ENCODE assay signal across 8 cellular contexts in the genomic region with DNA sequence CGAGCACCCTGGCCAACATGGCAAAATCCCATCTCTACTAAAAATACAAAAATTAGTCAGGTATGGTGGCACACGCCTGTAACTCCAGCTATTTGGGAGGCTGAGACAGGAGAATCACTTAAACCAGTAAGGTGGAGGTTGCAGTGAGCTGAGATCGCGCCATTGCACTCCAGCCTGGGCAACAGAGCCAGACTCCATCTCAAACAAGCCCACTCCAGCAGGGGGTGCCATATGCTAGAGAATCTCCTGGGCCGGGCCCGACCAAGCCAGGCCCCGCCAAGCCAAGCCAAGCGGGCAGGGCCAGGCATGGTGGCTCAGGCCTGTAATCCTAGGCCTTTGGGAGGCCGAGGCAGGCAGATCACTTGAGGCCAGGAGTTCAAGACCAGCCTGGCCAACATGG. TPM values are rescaled to one million over a fixed set of nuclear protein-coding genes. Genes with fewer than 3 reads are reported as not detected.
A peak's percentile ranks its signal among the peaks of the same experiment; 100 is the strongest.
DNase-seq lines count a peak whose midpoint lies in the region; ATAC-seq, FAIRE-seq and TF ChIP-seq lines count a peak whose summit lies in the region.
"Not testable (repeated sequence)": the region's sequence is repeated elsewhere in the genome, so short reads cannot be mapped to it uniquely, and the experiment has no call there.

No MANE protein-coding gene starts in this region.

- not testable (repeated sequence) for H3K4me3 Mint-ChIP-seq in CD4-positive, alpha-beta T cell

- CTCF ChIA-PET in CD4-positive, alpha-beta T cell (lab: Charles Lee), result interaction anchor here (0.8 to 1.0 kb wide), 2 partner anchors 9 to 46 kb away, joined by 3 read pairs; partner anchors contain the start of gene DYNC2I2
- CTCF ChIA-PET in K562 (lab: Yijun Ruan, JAX; ENCODE audit: low intra/inter-chr PET ratio), result not testable (repeated sequence)

- peak; percentile 87 for ATAC-seq in CD4-positive, alpha-beta T cell (ENCODE audit: poor library complexity)
- ATAC-seq in K562, result peak; percentile 90
- ATAC-seq in heart right ventricle, result peak in 7 of 8 donors; percentile 29 to 76 (median 59)
- ATAC-seq in pancreas, result peak in 3 of 4 donors; percentile 65 to 82 (median 79)

- BruUV-seq in K562 (replicated peaks; lab: Mats Ljungman, UMichigan), result not testable (repeated sequence)

- H3K27me3 ChIP-seq in CD4-positive, alpha-beta T cell (ENCODE audit: control insufficient read depth, insufficient read depth, low read length); K562 (ENCODE audit: control insufficient read depth in 2 of 2, insufficient read depth in 2 of 2, low read length in 2 of 2); heart right ventricle; pancreas: not testable (repeated sequence)

- peak; percentile 52 to 77 (median 63) for DNase-seq in CD4-positive, alpha-beta T cell
- DNase-seq in HuH-7 (ENCODE audit: low spot score) (peak; percentile 62), SK-MEL-5 (ENCODE audit: low read depth, low spot score) (peak; percentile 66), K562 (ENCODE audit: extremely low read depth in 1 of 4, low spot score in 3 of 4) (peak in 1 of 4 experiments; percentile 58), heart right ventricle (peak in 1 of 2 donors; percentile 47)
- peak; percentile 40 to 46 (median 42) for DNase-seq in activated CD8-positive, alpha-beta memory T cell treated with anti-CD3 and anti-CD28 coated beads for 48 hours (ENCODE audit: low read depth in 2 of 3, low spot score in 2 of 3)
- DNase-seq in pancreas, result not testable (repeated sequence)
- DNase-seq in stimulated activated CD8-positive, alpha-beta memory T cell treated with anti-CD3 and anti-CD28 coated beads, Interleukin-4, amount 100 ng/mL, for 4 hours (ENCODE audit: low read depth in 2 of 2, low spot score in 1 of 2), result peak; percentile 40 to 57

- peaks cover 24% of the 10 kb centered on the region; the same call in 2 of the 3 replicates for H3K36me3 ChIP-seq in K562 (ENCODE audit: control insufficient read depth, insufficient read depth, low read length)
- H3K36me3 ChIP-seq in heart right ventricle, pancreas: not testable (repeated sequence)

- H3K9ac ChIP-seq in K562 (ENCODE audit: insufficient read depth in 1 of 2, low read depth in 2 of 2, low read length in 2 of 2), result peak overlapping the region in 1 of 2 experiments; percentile 64; a peak in 1 of 4 replicates

- H3K4me1 Mint-ChIP-seq in CD4-positive, alpha-beta T cell (ENCODE audit: low read depth), result not testable (repeated sequence)

- H4K20me1 ChIP-seq in K562 (replicated peaks; ENCODE audit: control insufficient read depth, insufficient read depth, low read length), result not testable (repeated sequence)

- not testable (repeated sequence) for TF ChIP-seq EP300 in K562 (IDR thresholded peaks at IDR 0.05; ENCODE audit: low read length)

- not testable (repeated sequence) for TF ChIP-seq POLR2A in K562 (conservative IDR thresholded peaks at IDR 0.05)

- POLR2A ChIA-PET in CD4-positive, alpha-beta T cell (lab: Charles Lee), result not testable (repeated sequence)
- POLR2A ChIA-PET in K562 (lab: Yijun Ruan, JAX), result interaction anchor here (0.7 to 1.3 kb wide), 4 partner anchors 9 to 212 kb away, joined by 3 to 5 read pairs (median 3); partner anchors contain the start of gene DYNC2I2

- 91% methylated on average over 9 of the region's 9 CpGs for WGBS in K562 (ENCODE audit: insufficient coverage, low coverage, missing lambda C conversion rate)
- 93 to 94% methylated on average over 9 of the region's 9 CpGs for WGBS in heart right ventricle, 2 donors
- WGBS in pancreas, 2 donors, result 91 to 96% methylated on average over 9 of the region's 9 CpGs

- H3K27ac Mint-ChIP-seq in CD4-positive, alpha-beta T cell, result not testable (repeated sequence)

- intact Hi-C loops in CD4-positive, alpha-beta T cell (cut with DNase I, micrococcal nuclease), result loop anchor here (1.0 to 5.0 kb wide), 3 partner anchors 39 to 280 kb away; partner anchors contain the start of gene SET (in 1 of the 2)
- intact Hi-C loops in K562 (cut with micrococcal nuclease), result loop anchor here (5.0 kb wide), 1 partner anchor 54 kb away; the partner anchor contains the start of gene PKN3
- intact Hi-C loops in heart right ventricle (cut with DNase I); pancreas (cut with DNase I): not testable (repeated sequence)

- TF ChIP-seq CTCF in CD4-positive, alpha-beta T cell (IDR thresholded peaks at IDR 0.05), result peak; percentile 46
- TF ChIP-seq CTCF in K562 (IDR thresholded peaks at IDR 0.05 in 2 of 3, conservative IDR thresholded peaks at IDR 0.05 in 1 of 3; ENCODE audit: insufficient read depth in 2 of 3, low read depth in 1 of 3, low read length in 3 of 3) (peak; percentile 39 to 45 (median 42); a peak in 3 of 6 replicates), heart right ventricle (IDR thresholded peaks at IDR 0.05) (peak in 6 of 9 donors; percentile 15 to 52 (median 26))
- TF ChIP-seq CTCF in pancreas (IDR thresholded peaks at IDR 0.05), result not testable (repeated sequence)

- H3K4me3 ChIP-seq in K562, heart right ventricle, pancreas: not testable (repeated sequence)

- H3K27me3 Mint-ChIP-seq in CD4-positive, alpha-beta T cell, result not testable (repeated sequence)

- peak; percentile 39 to 60; a peak in 3 of 4 replicates for TF ChIP-seq RAD21 in K562 (CRISPR knock-in tag; conservative IDR thresholded peaks at IDR 0.05 in 1 of 2, IDR thresholded peaks at IDR 0.05 in 1 of 2)

- FAIRE-seq in K562 (lab: Jason Lieb, UNC); pancreas (lab: Jason Lieb, UNC): not testable (repeated sequence)

- not testable (repeated sequence) for H3K9me1 ChIP-seq in K562 (ENCODE audit: control insufficient read depth, insufficient read depth, low read length)

- H3K36me3 Mint-ChIP-seq in CD4-positive, alpha-beta T cell (ENCODE audit: low read depth), result not testable (repeated sequence)

- H3K27ac ChIP-seq in CD4-positive, alpha-beta T cell (ENCODE audit: low read depth, low read length); K562 (ENCODE audit: extremely low read depth, low read depth, low read length); heart right ventricle; pancreas: not testable (repeated sequence)

- H3K79me2 ChIP-seq in K562 (ENCODE audit: control insufficient read depth, insufficient read depth, low read length), result peaks cover 35% of the 10 kb centered on the region

- H3K9me3 Mint-ChIP-seq in CD4-positive, alpha-beta T cell, result not testable (repeated sequence)

- not testable (repeated sequence) for H2AFZ ChIP-seq in K562 (ENCODE audit: low read depth, low read length)

- not testable (repeated sequence) for H3K4me1 ChIP-seq in K562 (replicated peaks in 1 of 2; ENCODE audit: control insufficient read depth in 2 of 2, insufficient read depth in 2 of 2, low read length in 2 of 2); heart right ventricle; pancreas

- in situ Hi-C loops in SK-MEL-5 (cut with HindIII; ENCODE audit: low pct_unique_long_range_greater_than_20kb, low sequenced_read_pairs), result not testable (repeated sequence)
- in situ Hi-C loops in K562 (cut with MboI), result loop anchor here (5.0 kb wide), 1 partner anchor 69 kb away; no protein-coding TSS in a partner anchor

- H3K4me2 ChIP-seq in K562 (ENCODE audit: insufficient read depth, low read length), result not testable (repeated sequence)

- H3K9me3 ChIP-seq in CD4-positive, alpha-beta T cell (ENCODE audit: control insufficient read depth, low read length); K562 (replicated peaks; ENCODE audit: control insufficient read depth, insufficient read depth, low read depth, low read length); heart right ventricle; pancreas: not testable (repeated sequence)

RNA-seq across cellular contexts. Expression of gene DYNC2I2, which starts 8.4 kb away (rescaled TPM):
- 1 to 10 TPM; 2.2 to 3.2 TPM for total RNA-seq in CD4-positive, alpha-beta T cell
- total RNA-seq in SK-MEL-5 (2014; rRNA removed; shearing (Covaris generic)), result 49.5 and 52.1 TPM in 2 replicates
- 69.5 and 71.2 TPM in 2 replicates for polyA plus RNA-seq in SK-MEL-5 (2015; cell fraction: cytosol; rRNA removed)
- polyA plus RNA-seq in SK-MEL-5 (2015; cell fraction: nucleus; rRNA removed), result 174 and 178 TPM in 2 replicates
- 27.2 and 132 TPM in 2 replicates for total RNA-seq in K562 (2011; cell fraction: chromatin; rRNA removed; ENCODE audit: low replicate concordance)
- total RNA-seq in K562 (2011; cell fraction: nucleolus; rRNA removed), result 174 and 202 TPM in 2 replicates
- total RNA-seq in K562 (2011; cell fraction: nucleoplasm; rRNA removed), result 76.1 and 76.9 TPM in 2 replicates
- total RNA-seq in K562 (2014; rRNA removed), result 249 and 283 TPM in 2 replicates
- total RNA-seq in K562 (2014; rRNA removed; fragmentation: Illumina TruSeq; extraction: Trizol), result 16.0 and 21.6 TPM in 2 replicates
- 69.5 and 71.3 TPM in 2 replicates for total RNA-seq in K562 (2015; rRNA removed; fragmentation: Illumina TruSeq; extraction: Trizol)
- total RNA-seq in K562 (2021), result 131 and 144 TPM in 2 replicates
- polyA plus RNA-seq in K562 (2011; rRNA removed), result 70.0 and 85.8 TPM in 2 replicates
- 110 and 264 TPM in 2 replicates for polyA plus RNA-seq in K562 (2011; cell fraction: cytosol; rRNA removed)
- polyA plus RNA-seq in K562 (2011; cell fraction: nucleus; rRNA removed), result 270 and 451 TPM in 2 replicates
- 106 and 139 TPM in 2 replicates for polyA plus RNA-seq in K562 (2012)
- 36.3 and 76.9 TPM in 2 replicates for polyA plus RNA-seq in K562 (2014; fragmentation: Illumina TruSeq; extraction: Trizol)
- polyA plus RNA-seq in K562 (2014; fragmentation: Nextera tagmentation; extraction: Ambion mirVana), result 1 to 10 TPM; 1.5 to 2.3 TPM
- 165 and 184 TPM in 2 replicates for polyA plus RNA-seq in K562 (2014; rRNA removed)
- polyA minus RNA-seq in K562 (2011; rRNA and poly(A)+ RNA removed), result 16.9 and 31.4 TPM in 2 replicates
- 70.6 and 79.0 TPM in 2 replicates for polyA minus RNA-seq in K562 (2011; cell fraction: cytosol; rRNA and poly(A)+ RNA removed)
- polyA minus RNA-seq in K562 (2011; cell fraction: nucleus; rRNA and poly(A)+ RNA removed), result 78.6 and 83.6 TPM in 2 replicates
- total RNA-seq in heart right ventricle, result 10 to 100 TPM; 22.1 to 44.8 (median 30.1) TPM
- polyA plus RNA-seq in heart right ventricle, result 10 to 100 TPM; 60.1 to 83.2 TPM
- 10 to 100 TPM; 19.5 to 29.3 (median 21.1) TPM for total RNA-seq in pancreas
- 10 to 100 TPM; 75.2 to 90.3 TPM for polyA plus RNA-seq in pancreas

RNA-seq across cellular contexts. Expression of gene SET, which starts 40.8 kb away (rescaled TPM):
- 100 to 1,000 TPM; 228 to 241 TPM for total RNA-seq in CD4-positive, alpha-beta T cell
- total RNA-seq in SK-MEL-5 (2014; rRNA removed; shearing (Covaris generic)), result 797 and 827 TPM in 2 replicates
- polyA plus RNA-seq in SK-MEL-5 (2015; cell fraction: cytosol; rRNA removed), result 241 and 316 TPM in 2 replicates
- polyA plus RNA-seq in SK-MEL-5 (2015; cell fraction: nucleus; rRNA removed), result 291 and 422 TPM in 2 replicates
- 148 and 241 TPM in 2 replicates for total RNA-seq in K562 (2011; cell fraction: chromatin; rRNA removed; ENCODE audit: low replicate concordance)
- 111 and 117 TPM in 2 replicates for total RNA-seq in K562 (2011; cell fraction: nucleolus; rRNA removed)
- total RNA-seq in K562 (2011; cell fraction: nucleoplasm; rRNA removed), result 183 and 259 TPM in 2 replicates
- 887 and 1,071 TPM in 2 replicates for total RNA-seq in K562 (2014; rRNA removed)
- 1,328 and 1,534 TPM in 2 replicates for total RNA-seq in K562 (2014; rRNA removed; fragmentation: Illumina TruSeq; extraction: Trizol)
- total RNA-seq in K562 (2015; rRNA removed; fragmentation: Illumina TruSeq; extraction: Trizol), result 1,335 and 1,447 TPM in 2 replicates
- total RNA-seq in K562 (2021), result 840 and 907 TPM in 2 replicates
- polyA plus RNA-seq in K562 (2011; rRNA removed), result 308 and 520 TPM in 2 replicates
- 84.3 and 133 TPM in 2 replicates for polyA plus RNA-seq in K562 (2011; cell fraction: cytosol; rRNA removed)
- 138 and 148 TPM in 2 replicates for polyA plus RNA-seq in K562 (2011; cell fraction: nucleus; rRNA removed)
- 556 and 791 TPM in 2 replicates for polyA plus RNA-seq in K562 (2012)
- 886 and 1,006 TPM in 2 replicates for polyA plus RNA-seq in K562 (2014; fragmentation: Illumina TruSeq; extraction: Trizol)
- 100 to 1,000 TPM; 404 to 534 TPM for polyA plus RNA-seq in K562 (2014; fragmentation: Nextera tagmentation; extraction: Ambion mirVana)
- 609 and 622 TPM in 2 replicates for polyA plus RNA-seq in K562 (2014; rRNA removed)
- polyA minus RNA-seq in K562 (2011; rRNA and poly(A)+ RNA removed), result 1,021 and 1,119 TPM in 2 replicates
- polyA minus RNA-seq in K562 (2011; cell fraction: cytosol; rRNA and poly(A)+ RNA removed), result 256 and 383 TPM in 2 replicates
- 100 and 155 TPM in 2 replicates for polyA minus RNA-seq in K562 (2011; cell fraction: nucleus; rRNA and poly(A)+ RNA removed)
- 100 to 1,000 TPM; 183 to 228 (median 202) TPM for total RNA-seq in heart right ventricle
- 100 to 1,000 TPM in 1 of 2 donors, 10 to 100 TPM in 1; 87.0 to 138 TPM for polyA plus RNA-seq in heart right ventricle
- total RNA-seq in pancreas, result 100 to 1,000 TPM; 107 to 162 (median 150) TPM
- 10 to 100 TPM; 42.9 to 77.3 TPM for polyA plus RNA-seq in pancreas

RNA-seq across cellular contexts. Expression of gene PKN3, which starts 54.1 kb away (rescaled TPM):
- 1 to 10 TPM in 1 of 2 experiments, under 1 TPM in 1; 0.95 to 1.9 TPM for total RNA-seq in CD4-positive, alpha-beta T cell
- total RNA-seq in SK-MEL-5 (2014; rRNA removed; shearing (Covaris generic)), result 3.2 and 4.4 TPM in 2 replicates
- 6.3 and 8.1 TPM in 2 replicates for polyA plus RNA-seq in SK-MEL-5 (2015; cell fraction: cytosol; rRNA removed)
- 12.9 and 18.8 TPM in 2 replicates for polyA plus RNA-seq in SK-MEL-5 (2015; cell fraction: nucleus; rRNA removed)
- total RNA-seq in K562 (2011; cell fraction: chromatin; rRNA removed; ENCODE audit: low replicate concordance), result 45.1 and 101 TPM in 2 replicates
- 76.3 and 95.7 TPM in 2 replicates for total RNA-seq in K562 (2011; cell fraction: nucleolus; rRNA removed)
- total RNA-seq in K562 (2011; cell fraction: nucleoplasm; rRNA removed), result 27.9 and 53.6 TPM in 2 replicates
- total RNA-seq in K562 (2014; rRNA removed) (29.4 and 42.4 TPM in 2 replicates), K562 (2014; rRNA removed; fragmentation: Illumina TruSeq; extraction: Trizol) (10.6 and 16.2 TPM in 2 replicates), K562 (2015; rRNA removed; fragmentation: Illumina TruSeq; extraction: Trizol) (17.5 and 19.7 TPM in 2 replicates), K562 (2021) (40.3 and 41.3 TPM in 2 replicates), heart right ventricle (1 to 10 TPM; 3.7 to 8.9 (median 4.7) TPM), pancreas (1 to 10 TPM; 2.5 to 4.3 (median 3.7) TPM)
- polyA plus RNA-seq in K562 (2011; rRNA removed) (24.5 and 25.4 TPM in 2 replicates), K562 (2014; fragmentation: Illumina TruSeq; extraction: Trizol) (19.7 and 28.3 TPM in 2 replicates), K562 (2014; fragmentation: Nextera tagmentation; extraction: Ambion mirVana) (1 to 10 TPM in 1 of 2 experiments, under 1 TPM in 1; 0.82 to 1.4 TPM), K562 (2014; rRNA removed) (48.9 and 49.2 TPM in 2 replicates), heart right ventricle (10 to 100 TPM; 10.6 to 12.7 TPM), pancreas (10 to 100 TPM; 10.0 to 11.0 TPM)
- 25.0 and 47.2 TPM in 2 replicates for polyA plus RNA-seq in K562 (2011; cell fraction: cytosol; rRNA removed)
- 80.6 and 118 TPM in 2 replicates for polyA plus RNA-seq in K562 (2011; cell fraction: nucleus; rRNA removed)
- 28.4 and 42.0 TPM in 2 replicates for polyA plus RNA-seq in K562 (2012)
- polyA minus RNA-seq in K562 (2011; rRNA and poly(A)+ RNA removed), result 9.4 and 18.7 TPM in 2 replicates
- 23.5 and 24.5 TPM in 2 replicates for polyA minus RNA-seq in K562 (2011; cell fraction: cytosol; rRNA and poly(A)+ RNA removed)
- 12.1 and 13.3 TPM in 2 replicates for polyA minus RNA-seq in K562 (2011; cell fraction: nucleus; rRNA and poly(A)+ RNA removed)

Comparison
In these comparisons a context has a peak if more than half of its experiments do, and no peak if none do; other contexts are left out.
1. RNA of gene DYNC2I2, which starts 8.4 kb away (total RNA-seq): 16.0 to 283 TPM in K562, 49.5 to 52.1 TPM in SK-MEL-5, 22.1 to 44.8 TPM in heart right ventricle and 19.5 to 29.3 TPM in pancreas; 2.2 to 3.2 TPM in CD4-positive, alpha-beta T cell; every median in the first group is over 4 times any median in the second.
2. Peak in every context shown above with its lines, with median percentiles within 50 percentile points of each other: ATAC-seq.